Comparison of ENCODE assay signal across 2 cellular contexts in the genomic region with DNA sequence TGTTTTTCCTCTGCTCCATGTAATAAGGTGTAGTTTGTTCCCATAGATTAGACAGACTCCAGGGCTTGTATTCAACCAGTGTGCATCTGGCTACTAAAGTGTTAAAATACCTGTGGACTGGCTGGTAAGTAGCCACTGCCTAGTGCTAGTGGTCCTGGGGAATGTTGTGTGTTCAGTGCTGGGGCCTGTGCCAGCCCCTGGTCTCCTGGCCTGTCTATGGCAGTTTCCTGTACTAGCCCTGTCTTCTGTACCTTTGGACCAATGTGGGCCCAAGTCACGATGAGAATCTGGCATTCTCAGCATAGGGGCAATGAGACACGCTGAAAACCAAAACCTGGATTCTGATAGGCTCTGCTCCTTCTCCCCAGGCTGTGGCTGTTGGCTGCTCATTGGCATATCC.
TF ChIP-seq lines count a peak whose summit lies in the region.

No MANE protein-coding gene starts in this region.

TF ChIP-seq in WTC11, 78 proteins besides CTCF, POLR2A, EP300 and RAD21 (continued from another document and continues in another):
- TF ChIP-seq GABPB1 (CRISPR knock-in tag; IDR thresholded peaks at IDR 0.05) (no peak), FOXK1 (CRISPR knock-in tag; IDR thresholded peaks at IDR 0.05) (no peak), SMAD3 (CRISPR knock-in tag; IDR thresholded peaks at IDR 0.05; ENCODE audit: borderline replicate concordance) (no peak), NFYB (CRISPR knock-in tag; conservative IDR thresholded peaks at IDR 0.05; ENCODE audit: low read depth) (no peak), GRHL2 (CRISPR knock-in tag; IDR thresholded peaks at IDR 0.05; ENCODE audit: insufficient replicate concordance, severe bottlenecking) (no peak), IRF2 (CRISPR knock-in tag; IDR thresholded peaks at IDR 0.05; ENCODE audit: borderline replicate concordance, low read depth) (no peak), ZNF263 (CRISPR knock-in tag; IDR thresholded peaks at IDR 0.05; ENCODE audit: low read depth) (no peak), ZNF232 (CRISPR knock-in tag; IDR thresholded peaks at IDR 0.05) (no peak), FOXJ3 (CRISPR knock-in tag; IDR thresholded peaks at IDR 0.05; ENCODE audit: borderline replicate concordance) (no peak), SOX15 (CRISPR knock-in tag; IDR thresholded peaks at IDR 0.05) (no peak), ELF4 (CRISPR knock-in tag; IDR thresholded peaks at IDR 0.05; ENCODE audit: low read depth) (no peak)
- TF ChIP-seq, protein P1, sequence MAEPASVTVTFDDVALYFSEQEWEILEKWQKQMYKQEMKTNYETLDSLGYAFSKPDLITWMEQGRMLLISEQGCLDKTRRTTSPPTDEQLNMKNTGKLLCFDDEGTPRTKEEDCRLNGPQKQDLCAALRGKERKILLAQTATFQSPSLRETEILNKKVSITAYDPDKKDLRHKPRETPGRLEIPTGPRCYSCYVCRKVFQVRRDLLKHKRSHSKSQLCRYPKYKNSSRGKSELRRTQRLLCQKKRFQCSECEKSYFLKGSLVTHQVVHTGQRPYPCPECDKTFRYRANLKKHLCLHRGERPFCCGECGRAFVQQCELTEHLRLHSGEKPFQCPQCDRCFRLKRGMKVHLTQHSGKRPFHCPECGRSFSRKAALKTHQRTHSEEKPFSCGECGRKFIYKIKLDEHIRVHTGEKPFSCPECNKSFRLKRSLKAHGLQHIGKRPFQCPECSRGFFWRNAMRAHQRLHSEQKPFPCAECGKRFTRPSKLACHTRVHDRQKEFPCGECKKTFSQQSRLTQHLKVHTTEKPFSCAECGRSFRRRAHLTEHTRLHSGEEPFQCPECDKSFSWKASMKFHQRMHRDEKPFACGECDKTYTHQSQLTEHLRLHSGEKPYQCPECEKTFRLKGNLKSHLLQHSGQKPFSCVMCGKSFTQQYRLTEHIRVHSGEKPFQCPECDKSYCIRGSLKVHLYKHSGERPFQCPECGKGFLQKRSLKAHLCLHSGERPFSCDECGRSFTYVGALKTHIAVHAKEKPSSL (CRISPR knock-in tag; conservative IDR thresholded peaks at IDR 0.05) = no peak
- TF ChIP-seq, protein P2, sequence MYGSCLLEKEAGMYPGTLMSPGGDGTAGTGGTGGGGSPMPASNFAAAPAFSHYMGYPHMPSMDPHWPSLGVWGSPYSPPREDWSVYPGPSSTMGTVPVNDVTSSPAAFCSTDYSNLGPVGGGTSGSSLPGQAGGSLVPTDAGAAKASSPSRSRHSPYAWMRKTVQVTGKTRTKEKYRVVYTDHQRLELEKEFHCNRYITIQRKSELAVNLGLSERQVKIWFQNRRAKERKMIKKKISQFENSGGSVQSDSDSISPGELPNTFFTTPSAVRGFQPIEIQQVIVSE (CRISPR knock-in tag; IDR thresholded peaks at IDR 0.05; ENCODE audit: borderline replicate concordance) = no peak
- TF ChIP-seq, protein P3, sequence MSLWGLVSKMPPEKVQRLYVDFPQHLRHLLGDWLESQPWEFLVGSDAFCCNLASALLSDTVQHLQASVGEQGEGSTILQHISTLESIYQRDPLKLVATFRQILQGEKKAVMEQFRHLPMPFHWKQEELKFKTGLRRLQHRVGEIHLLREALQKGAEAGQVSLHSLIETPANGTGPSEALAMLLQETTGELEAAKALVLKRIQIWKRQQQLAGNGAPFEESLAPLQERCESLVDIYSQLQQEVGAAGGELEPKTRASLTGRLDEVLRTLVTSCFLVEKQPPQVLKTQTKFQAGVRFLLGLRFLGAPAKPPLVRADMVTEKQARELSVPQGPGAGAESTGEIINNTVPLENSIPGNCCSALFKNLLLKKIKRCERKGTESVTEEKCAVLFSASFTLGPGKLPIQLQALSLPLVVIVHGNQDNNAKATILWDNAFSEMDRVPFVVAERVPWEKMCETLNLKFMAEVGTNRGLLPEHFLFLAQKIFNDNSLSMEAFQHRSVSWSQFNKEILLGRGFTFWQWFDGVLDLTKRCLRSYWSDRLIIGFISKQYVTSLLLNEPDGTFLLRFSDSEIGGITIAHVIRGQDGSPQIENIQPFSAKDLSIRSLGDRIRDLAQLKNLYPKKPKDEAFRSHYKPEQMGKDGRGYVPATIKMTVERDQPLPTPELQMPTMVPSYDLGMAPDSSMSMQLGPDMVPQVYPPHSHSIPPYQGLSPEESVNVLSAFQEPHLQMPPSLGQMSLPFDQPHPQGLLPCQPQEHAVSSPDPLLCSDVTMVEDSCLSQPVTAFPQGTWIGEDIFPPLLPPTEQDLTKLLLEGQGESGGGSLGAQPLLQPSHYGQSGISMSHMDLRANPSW (CRISPR knock-in tag; conservative IDR thresholded peaks at IDR 0.05; ENCODE audit: low read depth) = no peak
- TF ChIP-seq, protein P4, sequence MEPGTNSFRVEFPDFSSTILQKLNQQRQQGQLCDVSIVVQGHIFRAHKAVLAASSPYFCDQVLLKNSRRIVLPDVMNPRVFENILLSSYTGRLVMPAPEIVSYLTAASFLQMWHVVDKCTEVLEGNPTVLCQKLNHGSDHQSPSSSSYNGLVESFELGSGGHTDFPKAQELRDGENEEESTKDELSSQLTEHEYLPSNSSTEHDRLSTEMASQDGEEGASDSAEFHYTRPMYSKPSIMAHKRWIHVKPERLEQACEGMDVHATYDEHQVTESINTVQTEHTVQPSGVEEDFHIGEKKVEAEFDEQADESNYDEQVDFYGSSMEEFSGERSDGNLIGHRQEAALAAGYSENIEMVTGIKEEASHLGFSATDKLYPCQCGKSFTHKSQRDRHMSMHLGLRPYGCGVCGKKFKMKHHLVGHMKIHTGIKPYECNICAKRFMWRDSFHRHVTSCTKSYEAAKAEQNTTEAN (CRISPR knock-in tag; IDR thresholded peaks at IDR 0.05) = no peak
- TF ChIP-seq, protein P5, sequence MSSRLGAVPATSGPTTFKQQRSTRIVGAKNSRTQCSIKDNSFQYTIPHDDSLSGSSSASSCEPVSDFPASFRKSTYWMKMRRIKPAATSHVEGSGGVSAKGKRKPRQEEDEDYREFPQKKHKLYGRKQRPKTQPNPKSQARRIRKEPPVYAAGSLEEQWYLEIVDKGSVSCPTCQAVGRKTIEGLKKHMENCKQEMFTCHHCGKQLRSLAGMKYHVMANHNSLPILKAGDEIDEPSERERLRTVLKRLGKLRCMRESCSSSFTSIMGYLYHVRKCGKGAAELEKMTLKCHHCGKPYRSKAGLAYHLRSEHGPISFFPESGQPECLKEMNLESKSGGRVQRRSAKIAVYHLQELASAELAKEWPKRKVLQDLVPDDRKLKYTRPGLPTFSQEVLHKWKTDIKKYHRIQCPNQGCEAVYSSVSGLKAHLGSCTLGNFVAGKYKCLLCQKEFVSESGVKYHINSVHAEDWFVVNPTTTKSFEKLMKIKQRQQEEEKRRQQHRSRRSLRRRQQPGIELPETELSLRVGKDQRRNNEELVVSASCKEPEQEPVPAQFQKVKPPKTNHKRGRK (CRISPR knock-in tag; IDR thresholded peaks at IDR 0.05; ENCODE audit: borderline replicate concordance) = no peak
- TF ChIP-seq, protein P6, sequence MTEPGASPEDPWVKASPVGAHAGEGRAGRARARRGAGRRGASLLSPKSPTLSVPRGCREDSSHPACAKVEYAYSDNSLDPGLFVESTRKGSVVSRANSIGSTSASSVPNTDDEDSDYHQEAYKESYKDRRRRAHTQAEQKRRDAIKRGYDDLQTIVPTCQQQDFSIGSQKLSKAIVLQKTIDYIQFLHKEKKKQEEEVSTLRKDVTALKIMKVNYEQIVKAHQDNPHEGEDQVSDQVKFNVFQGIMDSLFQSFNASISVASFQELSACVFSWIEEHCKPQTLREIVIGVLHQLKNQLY (CRISPR knock-in tag; IDR thresholded peaks at IDR 0.05) = no peak

TF ChIP-seq in H1, 55 proteins besides CTCF, POLR2A, EP300 and RAD21:
- TF ChIP-seq, protein P7, sequence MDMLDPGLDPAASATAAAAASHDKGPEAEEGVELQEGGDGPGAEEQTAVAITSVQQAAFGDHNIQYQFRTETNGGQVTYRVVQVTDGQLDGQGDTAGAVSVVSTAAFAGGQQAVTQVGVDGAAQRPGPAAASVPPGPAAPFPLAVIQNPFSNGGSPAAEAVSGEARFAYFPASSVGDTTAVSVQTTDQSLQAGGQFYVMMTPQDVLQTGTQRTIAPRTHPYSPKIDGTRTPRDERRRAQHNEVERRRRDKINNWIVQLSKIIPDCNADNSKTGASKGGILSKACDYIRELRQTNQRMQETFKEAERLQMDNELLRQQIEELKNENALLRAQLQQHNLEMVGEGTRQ (IDR thresholded peaks at IDR 0.05; ENCODE audit: low read length) = no peak
